ENCODE assay signal across 10 cellular contexts in genomic region chr6:122995930-122996796, GRCh38. TPM values are rescaled to one million over a fixed set of nuclear protein-coding genes. Genes with fewer than 3 reads are reported as not detected.
DNase-seq lines count a peak whose midpoint lies in the region; ATAC-seq and TF ChIP-seq lines count a peak whose summit lies in the region.
"Had no signal": no experiment of that assay in that cellular context is flagged by ENCODE, and none has a peak within 500 bp of the region (broad histone marks: within the 10 kb centered on the region; RNA-seq: fewer than 3 reads in every experiment).

A gene with protein sequence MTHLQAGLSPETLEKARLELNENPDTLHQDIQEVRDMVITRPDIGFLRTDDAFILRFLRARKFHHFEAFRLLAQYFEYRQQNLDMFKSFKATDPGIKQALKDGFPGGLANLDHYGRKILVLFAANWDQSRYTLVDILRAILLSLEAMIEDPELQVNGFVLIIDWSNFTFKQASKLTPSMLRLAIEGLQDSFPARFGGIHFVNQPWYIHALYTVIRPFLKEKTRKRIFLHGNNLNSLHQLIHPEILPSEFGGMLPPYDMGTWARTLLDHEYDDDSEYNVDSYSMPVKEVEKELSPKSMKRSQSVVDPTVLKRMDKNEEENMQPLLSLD (plus strand): TSS chr6:122996235. CDS start chr6:122997778, 1,543 bp downstream.

- peak; percentile 9; the same call in 1 of the 2 replicates for TF ChIP-seq CTCF in HEK293 (tag by site-specific recombination; IDR thresholded peaks at IDR 0.05)
- no peak for TF ChIP-seq CTCF in RWPE1 (conservative IDR thresholded peaks at IDR 0.05; ENCODE audit: low read depth)
- TF ChIP-seq CTCF in right atrium auricular region (IDR thresholded peaks at IDR 0.05) = no peak

- no peak within 1 kb of the TSS; the same call in 1 of the 2 replicates for H3K27ac ChIP-seq in HEK293 (ENCODE audit: extremely low read depth, low read depth, low read length)
- H3K27ac ChIP-seq in RWPE1 = no peak within 1 kb of the TSS
- H3K27ac ChIP-seq in right atrium auricular region = no peak within 1 kb of the TSS

- H3K4me3 ChIP-seq in HEK293 (ENCODE audit: low read depth, low read length) (peak within 1 kb of the TSS; percentile 57), right atrium auricular region (peak within 1 kb of the TSS; percentile 23 to 39), skeletal muscle cell (ENCODE audit: low read depth, low read length) (peak within 1 kb of the TSS; percentile 53)

- CTCF ChIA-PET in HEK293 (lab: Yijun Ruan, JAX) = no interaction called here
- CTCF ChIA-PET in RWPE1 (lab: Yijun Ruan, JAX) = interaction anchor here (0.6 kb wide), 1 partner anchor 19 kb away, joined by 5 read pairs; no protein-coding TSS in a partner anchor

- POLR2A ChIA-PET in HEK293 (lab: Yijun Ruan, JAX) = no interaction called here
- POLR2A ChIA-PET in RWPE1 (lab: Yijun Ruan, JAX; ENCODE audit: low non-redundant PET) = no interaction called here

- H3K9me3 ChIP-seq in HEK293 (ENCODE audit: control insufficient read depth, insufficient read depth, low read depth, low read length) (no peaks in the 10 kb centered on the region), right atrium auricular region (no peaks in the 10 kb centered on the region)

- H3K4me1 ChIP-seq in HEK293 (ENCODE audit: control insufficient read depth, insufficient read depth, low read length) = no peaks in the 10 kb centered on the region
- peaks cover 0 to 11% of the 10 kb centered on the region in 2 donors for H3K4me1 ChIP-seq in right atrium auricular region

- no peak within 1 kb of the TSS for H3K27ac Mint-ChIP-seq in T-helper 2 cell treated with Interferon-gamma antibody and Interleukin-4, amounts not matched to agents 5 μg/mL and 100 μg/mL, for 36 hours
- H3K27ac Mint-ChIP-seq: stimulated activated naive B cell treated with anti-CD40 and anti-IgM and Interleukin-4, amounts not matched to agents 10 μg/mL and 1 μg/mL and 100 μg/mL, for 72 hours had no signal

- H3K36me3 Mint-ChIP-seq in T-helper 2 cell treated with Interferon-gamma antibody and Interleukin-4, amounts not matched to agents 5 μg/mL and 100 μg/mL, for 36 hours (ENCODE audit: low read depth) = no peaks in the 10 kb centered on the region
- H3K36me3 Mint-ChIP-seq: stimulated activated naive B cell treated with anti-CD40 and anti-IgM and Interleukin-4, amounts not matched to agents 10 μg/mL and 1 μg/mL and 100 μg/mL, for 72 hours had no signal

- H3K9me3 Mint-ChIP-seq in T-helper 2 cell treated with Interferon-gamma antibody and Interleukin-4, amounts not matched to agents 5 μg/mL and 100 μg/mL, for 36 hours = no peaks in the 10 kb centered on the region
- H3K9me3 Mint-ChIP-seq: central memory CD8-positive, alpha-beta T cell; stimulated activated naive B cell treated with anti-CD40 and anti-IgM and Interleukin-4, amounts not matched to agents 10 μg/mL and 1 μg/mL and 100 μg/mL, for 72 hours had no signal

- no peaks in the 10 kb centered on the region for H3K36me3 ChIP-seq in HEK293 (ENCODE audit: control insufficient read depth in 2 of 2, insufficient read depth in 1 of 2, low read length in 2 of 2)
- no peaks in the 10 kb centered on the region for H3K36me3 ChIP-seq in right atrium auricular region

- DNase-seq in RWPE1 (ENCODE audit: low spot score) (peak; percentile 8), right atrium auricular region (ENCODE audit: low spot score) (no peak), skeletal muscle cell (ENCODE audit: low read depth) (peak; percentile 7), RPMI8226 (no peak), LoVo (ENCODE audit: low spot score) (no peak)
- DNase-seq in T-helper 2 cell treated with Interferon-gamma antibody and Interleukin-4, amounts not matched to agents 5 μg/mL and 100 μg/mL, for 36 hours (ENCODE audit: low spot score) = no peak
- DNase-seq: stimulated activated naive B cell treated with anti-CD40 and anti-IgM and Interleukin-4, amounts not matched to agents 10 μg/mL and 1 μg/mL and 100 μg/mL, for 72 hours had no signal

- no peak for ATAC-seq in HG02970 (IDR thresholded peaks at IDR 0.05; ENCODE audit: low FRiP score, unreplicated experiment)

- H3K27me3 ChIP-seq in right atrium auricular region = peaks cover 3 to 13% of the 10 kb centered on the region in 2 donors

- H3K4me1 Mint-ChIP-seq in T-helper 2 cell treated with Interferon-gamma antibody and Interleukin-4, amounts not matched to agents 5 μg/mL and 100 μg/mL, for 36 hours (ENCODE audit: low read depth) = no peaks in the 10 kb centered on the region
- H3K4me1 Mint-ChIP-seq: central memory CD8-positive, alpha-beta T cell; stimulated activated naive B cell treated with anti-CD40 and anti-IgM and Interleukin-4, amounts not matched to agents 10 μg/mL and 1 μg/mL and 100 μg/mL, for 72 hours had no signal

- peaks cover 33% of the 10 kb centered on the region for H3K27me3 Mint-ChIP-seq in T-helper 2 cell treated with Interferon-gamma antibody and Interleukin-4, amounts not matched to agents 5 μg/mL and 100 μg/mL, for 36 hours (ENCODE audit: low read depth)

- no peak within 1 kb of the TSS for H3K4me3 Mint-ChIP-seq in T-helper 2 cell treated with Interferon-gamma antibody and Interleukin-4, amounts not matched to agents 5 μg/mL and 100 μg/mL, for 36 hours
- H3K4me3 Mint-ChIP-seq: central memory CD8-positive, alpha-beta T cell; stimulated activated naive B cell treated with anti-CD40 and anti-IgM and Interleukin-4, amounts not matched to agents 10 μg/mL and 1 μg/mL and 100 μg/mL, for 72 hours had no signal

TF ChIP-seq in HEK293, 187 proteins besides CTCF, POLR2A, EP300 and RAD21 (continues in another document):
- TF ChIP-seq, protein P1, sequence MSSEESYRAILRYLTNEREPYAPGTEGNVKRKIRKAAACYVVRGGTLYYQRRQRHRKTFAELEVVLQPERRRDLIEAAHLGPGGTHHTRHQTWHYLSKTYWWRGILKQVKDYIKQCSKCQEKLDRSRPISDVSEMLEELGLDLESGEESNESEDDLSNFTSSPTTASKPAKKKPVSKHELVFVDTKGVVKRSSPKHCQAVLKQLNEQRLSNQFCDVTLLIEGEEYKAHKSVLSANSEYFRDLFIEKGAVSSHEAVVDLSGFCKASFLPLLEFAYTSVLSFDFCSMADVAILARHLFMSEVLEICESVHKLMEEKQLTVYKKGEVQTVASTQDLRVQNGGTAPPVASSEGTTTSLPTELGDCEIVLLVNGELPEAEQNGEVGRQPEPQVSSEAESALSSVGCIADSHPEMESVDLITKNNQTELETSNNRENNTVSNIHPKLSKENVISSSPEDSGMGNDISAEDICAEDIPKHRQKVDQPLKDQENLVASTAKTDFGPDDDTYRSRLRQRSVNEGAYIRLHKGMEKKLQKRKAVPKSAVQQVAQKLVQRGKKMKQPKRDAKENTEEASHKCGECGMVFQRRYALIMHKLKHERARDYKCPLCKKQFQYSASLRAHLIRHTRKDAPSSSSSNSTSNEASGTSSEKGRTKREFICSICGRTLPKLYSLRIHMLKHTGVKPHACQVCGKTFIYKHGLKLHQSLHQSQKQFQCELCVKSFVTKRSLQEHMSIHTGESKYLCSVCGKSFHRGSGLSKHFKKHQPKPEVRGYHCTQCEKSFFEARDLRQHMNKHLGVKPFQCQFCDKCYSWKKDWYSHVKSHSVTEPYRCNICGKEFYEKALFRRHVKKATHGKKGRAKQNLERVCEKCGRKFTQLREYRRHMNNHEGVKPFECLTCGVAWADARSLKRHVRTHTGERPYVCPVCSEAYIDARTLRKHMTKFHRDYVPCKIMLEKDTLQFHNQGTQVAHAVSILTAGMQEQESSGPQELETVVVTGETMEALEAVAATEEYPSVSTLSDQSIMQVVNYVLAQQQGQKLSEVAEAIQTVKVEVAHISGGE (tag by site-specific recombination; conservative IDR thresholded peaks at IDR 0.05; ENCODE audit: low read depth) = peak; percentile 30; the same call in 1 of the 2 replicates
- no peak for TF ChIP-seq SCRT2 (tag by site-specific recombination; IDR thresholded peaks at IDR 0.05)
- peak; percentile 88 for TF ChIP-seq ZNF366 (tag by site-specific recombination; conservative IDR thresholded peaks at IDR 0.05)
- no peak for TF ChIP-seq ZNF362 (tag by site-specific recombination; IDR thresholded peaks at IDR 0.05)
- peak; percentile 61 for TF ChIP-seq ZNF777 (tag by site-specific recombination; IDR thresholded peaks at IDR 0.05; ENCODE audit: borderline replicate concordance)
- TF ChIP-seq WT1 (tag by site-specific recombination; IDR thresholded peaks at IDR 0.05) = no peak
- TF ChIP-seq KLF16 (tag by site-specific recombination; IDR thresholded peaks at IDR 0.05) = 0 out of 2 replicates have a peak, but pooled peaks have one; percentile 14
- TF ChIP-seq ZBTB20 (tag by site-specific recombination; IDR thresholded peaks at IDR 0.05) = peak; percentile 66; the same call in 1 of the 2 replicates
- TF ChIP-seq, protein P2, sequence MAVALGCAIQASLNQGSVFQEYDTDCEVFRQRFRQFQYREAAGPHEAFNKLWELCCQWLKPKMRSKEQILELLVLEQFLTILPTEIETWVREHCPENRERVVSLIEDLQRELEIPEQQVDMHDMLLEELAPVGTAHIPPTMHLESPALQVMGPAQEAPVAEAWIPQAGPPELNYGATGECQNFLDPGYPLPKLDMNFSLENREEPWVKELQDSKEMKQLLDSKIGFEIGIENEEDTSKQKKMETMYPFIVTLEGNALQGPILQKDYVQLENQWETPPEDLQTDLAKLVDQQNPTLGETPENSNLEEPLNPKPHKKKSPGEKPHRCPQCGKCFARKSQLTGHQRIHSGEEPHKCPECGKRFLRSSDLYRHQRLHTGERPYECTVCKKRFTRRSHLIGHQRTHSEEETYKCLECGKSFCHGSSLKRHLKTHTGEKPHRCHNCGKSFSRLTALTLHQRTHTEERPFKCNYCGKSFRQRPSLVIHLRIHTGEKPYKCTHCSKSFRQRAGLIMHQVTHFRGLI (tag by site-specific recombination; IDR thresholded peaks at IDR 0.05) = peak; percentile 98
- peak; percentile 83 for TF ChIP-seq ZNF561 (tag by site-specific recombination; IDR thresholded peaks at IDR 0.05; ENCODE audit: borderline replicate concordance)
- peak; percentile 65; the same call in 1 of the 2 replicates for TF ChIP-seq ZNF10 (tag by site-specific recombination; IDR thresholded peaks at IDR 0.05)
- no peak for TF ChIP-seq ZSCAN16 (tag by site-specific recombination; IDR thresholded peaks at IDR 0.05)
- TF ChIP-seq ZNF391 (tag by site-specific recombination; IDR thresholded peaks at IDR 0.05; ENCODE audit: borderline replicate concordance, low read depth) = 0 out of 2 replicates have a peak, but pooled peaks have one; percentile 12
- TF ChIP-seq ZFP37 (tag by site-specific recombination; IDR thresholded peaks at IDR 0.05) = peak; percentile 84; the same call in 1 of the 2 replicates

RNA-seq across cellular contexts. Expression of the gene that starts here (rescaled TPM):
- total RNA-seq in right atrium auricular region = not detected

Comparison
In these comparisons a context has a peak if more than half of its experiments do, and no peak if none do; other contexts are left out.
1. DNase-seq: peak in RWPE1 (single experiment) and skeletal muscle cell (single experiment); none in right atrium auricular region (single experiment), T-helper 2 cell treated with Interferon-gamma antibody and Interleukin-4, amounts not matched to agents 5 μg/mL and 100 μg/mL, for 36 hours (single experiment), RPMI8226 (single experiment) and LoVo (single experiment).
2. Peak in every context shown above with its lines, with median percentiles within 50 percentile points of each other: H3K4me3 ChIP-seq.